ENCODE assay signal across 8 cellular contexts in genomic region chr7:2403014-2403717, GRCh38. TPM values are rescaled to one million over a fixed set of nuclear protein-coding genes. Genes with fewer than 3 reads are reported as not detected.
DNase-seq lines count a peak whose midpoint lies in the region; ATAC-seq, FAIRE-seq and TF ChIP-seq lines count a peak whose summit lies in the region.

CHST12 (plus strand) TSS chr7:2403611; CDS start chr7:2432640, 29,029 bp downstream.

- DNase-seq in GM12892 (ENCODE audit: insufficient read length) (peak; percentile 93), NCI-H1930 (lab: John Stamatoyannopoulos, UW) (peak; percentile 83 to 89), T1000 (lab: John Stamatoyannopoulos, UW) (peak; percentile 95), astrocyte of the hippocampus (ENCODE audit: low read depth, low spot score) (peak; percentile 99), hepatic stellate cell (ENCODE audit: low spot score) (peak; percentile 99), putamen (ENCODE audit: low spot score) (peak; percentile 92), urothelium cell line (ENCODE audit: low spot score) (peak; percentile 100)

- TF ChIP-seq POLR2A in GM12892 (IDR thresholded peaks at IDR 0.05; ENCODE audit: low read depth, low read length), result peak; percentile 44; the same call in 1 of the 2 replicates

- peak; percentile 81 for FAIRE-seq in GM12892 (lab: Jason Lieb, UNC)
- peak; percentile 97 for FAIRE-seq in urothelium cell line (lab: Jason Lieb, UNC)

- ATAC-seq in HG02938 (IDR thresholded peaks at IDR 0.05; ENCODE audit: unreplicated experiment), result peak; percentile 29

RNA-seq across cellular contexts. Expression of gene CHST12, which starts in this region (rescaled TPM):
- 1.4 TPM for polyA plus RNA-seq in GM12892 (2012; ENCODE audit: missing spikeins)

Comparison
In these comparisons a context has a peak if more than half of its experiments do, and no peak if none do; other contexts are left out.
1. Peak in every context shown above with its lines: DNase-seq and ATAC-seq.